ENCODE assay signal across 9 cellular contexts in genomic region chr10:77328272-77328816, GRCh38.
A peak's percentile ranks its signal among the peaks of the same experiment; 100 is the strongest.
DNase-seq lines count a peak whose midpoint lies in the region; ATAC-seq, FAIRE-seq and TF ChIP-seq lines count a peak whose summit lies in the region.
"Had no signal": no experiment of that assay in that cellular context is flagged by ENCODE, and none has a peak within 500 bp of the region (broad histone marks: within the 10 kb centered on the region; RNA-seq: fewer than 3 reads in every experiment).

No MANE protein-coding gene starts in this region.

- no peak for TF ChIP-seq CTCF in SK-N-SH (IDR thresholded peaks at IDR 0.05)
- no peak for TF ChIP-seq CTCF in GM12878 (IDR thresholded peaks at IDR 0.05 in 2 of 3, conservative IDR thresholded peaks at IDR 0.05 in 1 of 3; ENCODE audit: control insufficient read depth in 2 of 3, extremely low read depth in 1 of 3, insufficient read depth in 1 of 3, low read depth in 3 of 3, low read length in 3 of 3)
- no peak for TF ChIP-seq CTCF in Peyer's patch (IDR thresholded peaks at IDR 0.05)

- H3K4me3 ChIP-seq in SK-N-SH (ENCODE audit: low read depth in 2 of 2, low read length in 1 of 2) (no peak overlapping the region), GM12878 (no peak overlapping the region), Peyer's patch (no peak overlapping the region)
- H3K4me3 ChIP-seq: tibial nerve had no signal

- H2AFZ ChIP-seq in SK-N-SH (ENCODE audit: low read depth) (no peak overlapping the region), GM12878 (ENCODE audit: control insufficient read depth, low read depth, low read length) (no peak overlapping the region)

- H3K27ac ChIP-seq in SK-N-SH (ENCODE audit: low read depth in 2 of 2, low read length in 1 of 2) (no peak overlapping the region), GM12878 (ENCODE audit: control insufficient read depth, insufficient read depth) (no peak overlapping the region), Peyer's patch (no peak overlapping the region)
- H3K27ac ChIP-seq: tibial nerve had no signal

- SMC1A ChIA-PET in GM12878 (lab: Charles Lee; ENCODE audit: uncharacterized antibody, unreplicated experiment): interaction anchor here (0.8 kb wide), 1 partner anchor 313 kb away, joined by 3 read pairs; no protein-coding TSS in a partner anchor

- no peaks in the 10 kb centered on the region for H3F3A ChIP-seq in SK-N-SH (replicated peaks; ENCODE audit: insufficient read depth)

- no peak for TF ChIP-seq POLR2A in GM12878 (IDR thresholded peaks at IDR 0.05; ENCODE audit: low read depth, low read length)
- TF ChIP-seq POLR2A in Peyer's patch (IDR thresholded peaks at IDR 0.05): no peak

- no peak for TF ChIP-seq EP300 in SK-N-SH (IDR thresholded peaks at IDR 0.05; ENCODE audit: borderline replicate concordance in 1 of 2, low read depth in 1 of 2, low read length in 1 of 2)
- TF ChIP-seq EP300 in Ishikawa (IDR thresholded peaks at IDR 0.05; ENCODE audit: borderline replicate concordance): no peak
- TF ChIP-seq EP300 in GM12878 (IDR thresholded peaks at IDR 0.05; ENCODE audit: borderline replicate concordance in 1 of 2, control insufficient read depth in 1 of 2, low read depth in 2 of 2, low read length in 2 of 2): no peak

- no peak overlapping the region for H3K9ac ChIP-seq in SK-N-SH
- H3K9ac ChIP-seq in GM12878 (ENCODE audit: control insufficient read depth, insufficient read depth, low read length): no peak overlapping the region

- no TSS peak for BruUV-seq in GM12878 (replicated peaks; lab: Mats Ljungman, UMichigan)

- H3K79me2 ChIP-seq in SK-N-SH (ENCODE audit: insufficient read depth): no peaks in the 10 kb centered on the region
- H3K79me2 ChIP-seq in GM12878 (ENCODE audit: control insufficient read depth, insufficient read depth, low read length): no peaks in the 10 kb centered on the region

- H3K9me2 ChIP-seq in SK-N-SH: no peaks in the 10 kb centered on the region

- intact Hi-C loops in GM12878 (cut with micrococcal nuclease; ENCODE audit: unreplicated experiment): no loop called here

- H3K9me3 ChIP-seq in SK-N-SH (no peaks in the 10 kb centered on the region), GM12878 (replicated peaks; ENCODE audit: control insufficient read depth, insufficient read depth, low read length) (no peaks in the 10 kb centered on the region), Peyer's patch (no peaks in the 10 kb centered on the region)
- H3K9me3 ChIP-seq: tibial nerve had no signal

- DNase-seq in SK-N-SH (no peak), GM12878 (ENCODE audit: low read depth, low spot score) (no peak), mucosa of gallbladder (ENCODE audit: low spot score) (peak; percentile 42), Peyer's patch (no peak), NCI-H2171 (lab: John Stamatoyannopoulos, UW) (no peak)

- H3K4me1 ChIP-seq in SK-N-SH (ENCODE audit: control insufficient read depth in 1 of 2, insufficient read depth in 2 of 2, low read depth in 1 of 2, low read length in 1 of 2): no peaks in the 10 kb centered on the region; a peak in 2 of 4 replicates
- no peaks in the 10 kb centered on the region for H3K4me1 ChIP-seq in GM12878 (ENCODE audit: control insufficient read depth, insufficient read depth, low read length)
- H3K4me1 ChIP-seq in Peyer's patch: no peaks in the 10 kb centered on the region
- H3K4me1 ChIP-seq: tibial nerve had no signal

- POLR2A ChIA-PET in SK-N-SH (lab: Yijun Ruan, JAX) (no interaction called here), GM12878 (lab: Charles Lee) (no interaction called here)

- no peak for ATAC-seq in SK-N-SH treated with all-trans-retinoic acid at 6 μM for 48 hours
- no peak for ATAC-seq in GM12878
- ATAC-seq in HG03571 (IDR thresholded peaks at IDR 0.05; ENCODE audit: unreplicated experiment): no peak

- H4K20me1 ChIP-seq in SK-N-SH (ENCODE audit: insufficient read depth): no peaks in the 10 kb centered on the region
- no peaks in the 10 kb centered on the region for H4K20me1 ChIP-seq in GM12878 (ENCODE audit: control insufficient read depth, insufficient read depth)

- no peak for FAIRE-seq in GM12878 (lab: Jason Lieb, UNC)

- WGBS in SK-N-SH (ENCODE audit: low lambda C conversion rate): 96% methylated on average over 6 of the region's 6 CpGs
- WGBS in GM12878 (ENCODE audit: insufficient coverage, insufficient replicate concordance, low lambda C conversion rate, missing lambda C conversion rate): 59% methylated on average over 6 of the region's 6 CpGs

- RAD21 ChIA-PET in GM12878 (lab: Charles Lee; ENCODE audit: unreplicated experiment): no interaction called here

- no peak overlapping the region for H3K4me2 ChIP-seq in SK-N-SH
- H3K4me2 ChIP-seq in GM12878 (ENCODE audit: control insufficient read depth, insufficient read depth): no peak overlapping the region

- CTCF ChIA-PET in SK-N-SH (lab: Yijun Ruan, JAX) (no interaction called here), GM12878 (lab: Yijun Ruan, JAX) (interaction anchor here (0.9 kb wide), 1 partner anchor 14 kb away, joined by 3 read pairs; no protein-coding TSS in a partner anchor)

- in situ Hi-C loops in GM12878 (cut with MboI): no loop called here

- TF ChIP-seq RAD21 in SK-N-SH (IDR thresholded peaks at IDR 0.05; ENCODE audit: low read length) (no peak), Ishikawa (IDR thresholded peaks at IDR 0.05; ENCODE audit: low read depth) (no peak), GM12878 (IDR thresholded peaks at IDR 0.05; ENCODE audit: insufficient read depth, low read depth, low read length) (no peak)

- H3K36me3 ChIP-seq in SK-N-SH (replicated peaks in 1 of 2; ENCODE audit: control insufficient read depth in 1 of 2, insufficient read depth in 2 of 2, low read length in 1 of 2): no peaks in the 10 kb centered on the region
- H3K36me3 ChIP-seq in GM12878 (ENCODE audit: control insufficient read depth in 2 of 2, insufficient read depth in 2 of 2, low read length in 1 of 2): no peaks in the 10 kb centered on the region
- H3K36me3 ChIP-seq in Peyer's patch: no peaks in the 10 kb centered on the region
- H3K36me3 ChIP-seq: tibial nerve had no signal

- H3K27me3 ChIP-seq in SK-N-SH (ENCODE audit: insufficient read depth) (no peaks in the 10 kb centered on the region), GM12878 (replicated peaks in 1 of 2; ENCODE audit: control insufficient read depth in 2 of 2, insufficient read depth in 2 of 2, low read length in 1 of 2) (no peaks in the 10 kb centered on the region), Peyer's patch (no peaks in the 10 kb centered on the region)
- H3K27me3 ChIP-seq: tibial nerve had no signal

TF ChIP-seq in SK-N-SH, 30 proteins besides CTCF, POLR2A, EP300 and RAD21 (continues in another document):
- no peak for TF ChIP-seq YY1 (IDR thresholded peaks at IDR 0.05; ENCODE audit: low read depth)

TF ChIP-seq in SK-N-SH treated with all-trans-retinoic acid at 6 μM for 48 hours, 23 proteins besides CTCF, POLR2A, EP300 and RAD21:
- TF ChIP-seq ESRRG (CRISPR knock-in tag; IDR thresholded peaks at IDR 0.05): no peak
TF ChIP-seq in SK-N-SH treated with all-trans-retinoic acid at 6 μM for 48 hours: peak in this region for 0.

TF ChIP-seq in Ishikawa, 13 proteins besides CTCF, POLR2A, EP300 and RAD21 (continues in another document):
- TF ChIP-seq REST (IDR thresholded peaks at IDR 0.05; ENCODE audit: low read depth): peak; percentile 93

TF ChIP-seq in GM12878, 131 proteins besides CTCF, POLR2A, EP300 and RAD21:
- TF ChIP-seq CREM (IDR thresholded peaks at IDR 0.05; ENCODE audit: low read depth) (no peak), REST (IDR thresholded peaks at IDR 0.05; ENCODE audit: low read depth, low read length) (peak; percentile 91)
TF ChIP-seq in GM12878: peak in this region for 1.

Comparison
In these comparisons a context has a peak if more than half of its experiments do, and no peak if none do; other contexts are left out.
1. Of the 26 proteins assayed by ChIP-seq in both GM12878 and SK-N-SH: peak only in GM12878: none; only in SK-N-SH: none; in both: REST; in neither: 25.